ENCODE assay signal across 1 cellular context in the genomic region with DNA sequence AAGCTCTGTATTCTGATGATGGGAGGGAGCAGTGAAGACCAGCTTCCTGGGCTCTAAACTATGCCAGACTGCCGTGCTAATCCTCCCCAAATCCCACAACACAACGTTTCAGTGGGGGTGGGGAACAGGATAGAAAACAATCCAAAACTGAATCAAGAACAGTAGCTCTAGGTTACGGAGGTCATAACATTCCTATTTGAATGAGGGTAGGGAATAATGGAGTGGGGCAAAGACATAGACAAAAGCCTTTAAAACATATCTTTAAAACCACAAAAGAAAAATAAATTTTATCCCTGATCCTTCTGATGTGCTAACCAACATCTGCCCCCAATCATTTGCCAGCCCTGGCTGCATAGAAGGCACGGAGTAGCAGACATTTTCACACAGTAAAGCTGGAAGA.
TF ChIP-seq lines count a peak whose summit lies in the region.

No MANE protein-coding gene starts in this region.

TF ChIP-seq in IMR-90, 13 proteins besides CTCF, POLR2A, EP300 and RAD21:
- no peak for TF ChIP-seq RFX5 (IDR thresholded peaks at IDR 0.05; ENCODE audit: low read depth, low read length)
- TF ChIP-seq NFE2L2 (IDR thresholded peaks at IDR 0.05; ENCODE audit: low read depth, low read length): no peak
- no peak for TF ChIP-seq MAZ (IDR thresholded peaks at IDR 0.05; ENCODE audit: borderline replicate concordance, low read depth, low read length)
- no peak for TF ChIP-seq BHLHE40 (IDR thresholded peaks at IDR 0.05; ENCODE audit: low read depth, low read length)
- TF ChIP-seq CEBPB (IDR thresholded peaks at IDR 0.05; ENCODE audit: low read depth, low read length): no peak
- TF ChIP-seq MXI1 (IDR thresholded peaks at IDR 0.05; ENCODE audit: borderline replicate concordance, low read depth, low read length): no peak
- TF ChIP-seq SMC3 (IDR thresholded peaks at IDR 0.05; ENCODE audit: low read depth, low read length): no peak
- no peak for TF ChIP-seq FOS (IDR thresholded peaks at IDR 0.05; ENCODE audit: low read depth, low read length)
- TF ChIP-seq RCOR1 (IDR thresholded peaks at IDR 0.05; ENCODE audit: insufficient replicate concordance, low read length): no peak
- no peak for TF ChIP-seq ELK1 (IDR thresholded peaks at IDR 0.05; ENCODE audit: borderline replicate concordance, low read depth, low read length)
- no peak for TF ChIP-seq USF2 (IDR thresholded peaks at IDR 0.05; ENCODE audit: low read depth, low read length)
- no peak for TF ChIP-seq CHD1 (IDR thresholded peaks at IDR 0.05; ENCODE audit: low read depth, low read length)
- TF ChIP-seq MAFK (IDR thresholded peaks at IDR 0.05; ENCODE audit: low read depth, low read length): no peak
